11 cellular contexts compared by ENCODE assay signal in genomic region chr15:75171408-75171807, GRCh38. TPM values are rescaled to one million over a fixed set of nuclear protein-coding genes. Genes with fewer than 3 reads are reported as not detected.
DNase-seq lines count a peak whose midpoint lies in the region; ATAC-seq and TF ChIP-seq lines count a peak whose summit lies in the region.
"Had no signal": no experiment of that assay in that cellular context is flagged by ENCODE, and none has a peak within 500 bp of the region (broad histone marks: within the 10 kb centered on the region; RNA-seq: fewer than 3 reads in every experiment).

No MANE protein-coding gene starts in this region.

- no peak for TF ChIP-seq CTCF in fibroblast of the aortic adventitia (IDR thresholded peaks at IDR 0.05; ENCODE audit: insufficient read depth, low read length)

- ATAC-seq in GM18873 (IDR thresholded peaks at IDR 0.05; ENCODE audit: low FRiP score, unreplicated experiment), result no peak
- no peak for ATAC-seq in HG03025 (IDR thresholded peaks at IDR 0.05; ENCODE audit: low FRiP score, unreplicated experiment)

- H3K27ac ChIP-seq in caudate nucleus (ENCODE audit: low read depth, low read length), result no peak overlapping the region

- peak; percentile 64 for DNase-seq in stimulated activated CD4-positive, alpha-beta T cell treated with anti-CD3 and anti-CD28 coated beads, Interleukin-15, amount 100 ng/mL, for 24 hours
- no peak for DNase-seq in stimulated activated CD4-positive, alpha-beta T cell treated with anti-CD3 and anti-CD28 coated beads, Interleukin-4, amount 100 ng/mL, for 4 hours
- DNase-seq in SKM-1 treated with dmso at 0.1 percent for 144 hours (lab: John Stamatoyannopoulos, UW; ENCODE audit: unreplicated experiment) (peak; percentile 77), fibroblast of the aortic adventitia (ENCODE audit: low read depth) (peak; percentile 73), caudate nucleus (lab: John Stamatoyannopoulos, UW) (no peak), NCI-H2227 treated with DMSO at 0.1 percent for 48 hours (lab: John Stamatoyannopoulos, UW) (no peak)
- DNase-seq: DMS 273 treated with DMSO at 0.1 percent for 48 hours, GOT3, occipital lobe had no signal

- H3K4me3 ChIP-seq in fibroblast of the aortic adventitia (ENCODE audit: low read depth, low read length), result no peak overlapping the region

RNA-seq across cellular contexts. Expression of gene C15orf39, which starts 30.3 kb away (rescaled TPM):
- 3.1 and 8.1 TPM in 2 replicates for total RNA-seq in fibroblast of the aortic adventitia (ENCODE audit: low replicate concordance)

Comparison
In these comparisons a context has a peak if more than half of its experiments do, and no peak if none do; other contexts are left out.
1. DNase-seq: peak in stimulated activated CD4-positive, alpha-beta T cell treated with anti-CD3 and anti-CD28 coated beads, Interleukin-15, amount 100 ng/mL, for 24 hours (single experiment), SKM-1 treated with dmso at 0.1 percent for 144 hours (single experiment) and fibroblast of the aortic adventitia (single experiment); none in stimulated activated CD4-positive, alpha-beta T cell treated with anti-CD3 and anti-CD28 coated beads, Interleukin-4, amount 100 ng/mL, for 4 hours (0 of 2), caudate nucleus (0 of 61) and NCI-H2227 treated with DMSO at 0.1 percent for 48 hours (single experiment).